In the genomic region with DNA sequence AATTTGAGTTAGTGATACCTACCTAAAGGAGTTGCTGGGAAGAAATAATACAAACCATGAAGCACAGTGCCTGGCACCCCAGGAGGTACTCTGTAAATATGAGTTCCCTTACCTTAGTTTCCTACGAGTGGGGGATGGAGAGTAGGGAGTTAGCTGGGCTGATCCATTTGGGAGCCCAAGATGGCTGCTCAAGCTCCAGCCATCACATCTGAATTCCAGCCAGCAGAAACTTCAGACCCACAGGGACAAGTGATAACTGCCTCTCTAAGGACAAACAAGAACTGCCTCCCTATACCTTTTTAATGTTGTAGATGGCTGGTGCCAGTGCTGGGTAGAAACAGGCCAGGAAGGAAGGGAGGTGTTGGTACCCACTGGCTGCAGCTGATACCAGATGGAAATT, we compare ENCODE assay signal across 19 cellular contexts. TPM values are rescaled to one million over a fixed set of nuclear protein-coding genes. Genes with fewer than 3 reads are reported as not detected.
"Had no signal": no experiment of that assay in that cellular context is flagged by ENCODE, and none has a peak within 500 bp of the region (broad histone marks: within the 10 kb centered on the region; RNA-seq: fewer than 3 reads in every experiment).

No MANE protein-coding gene starts in this region.

- H3K9me3 Mint-ChIP-seq: stimulated activated effector memory CD8-positive, alpha-beta T cell treated with anti-CD3 and anti-CD28 coated beads, Interleukin-12 subunit alpha, Interleukin-12 subunit beta, amount 100 ng/mL, for 72 hours; type B pancreatic cell had no signal

- H3K4me3 ChIP-seq: esophagus squamous epithelium, heart right ventricle, left ventricle myocardium inferior, pancreas, right lobe of liver, stomach had no signal

- H3K27me3 Mint-ChIP-seq: dendritic cell treated with granulocyte-macrophage colony-stimulating factor and Interleukin-4, amounts not matched to agents 40 ng/mL and 50 ng/mL, for 4 days; type B pancreatic cell had no signal

- H3K27ac Mint-ChIP-seq: activated T-helper 2 cell treated with anti-CD3 and anti-CD28 coated beads, Interferon-gamma antibody, Interleukin-2, Interleukin-4, amounts not matched to agents 10 μg/mL and 5 μg/mL and 100 μg/mL, durations not matched to agents 14 hours and 24 hours and 36 hours; dendritic cell treated with granulocyte-macrophage colony-stimulating factor and Interleukin-4, amounts not matched to agents 40 ng/mL and 50 ng/mL, for 4 days; type B pancreatic cell had no signal

- H3K9me3 ChIP-seq: esophagus squamous epithelium, pancreas, right lobe of liver had no signal

- H3K4me1 ChIP-seq: esophagus squamous epithelium, pancreas, right lobe of liver, stomach had no signal

- H3K4me3 Mint-ChIP-seq: dendritic cell treated with granulocyte-macrophage colony-stimulating factor and Interleukin-4, amounts not matched to agents 40 ng/mL and 50 ng/mL, for 4 days; stimulated activated effector memory CD8-positive, alpha-beta T cell treated with anti-CD3 and anti-CD28 coated beads, Interleukin-12 subunit alpha, Interleukin-12 subunit beta, amount 100 ng/mL, for 72 hours; type B pancreatic cell had no signal

- ATAC-seq: pancreas had no signal

- FAIRE-seq: pancreas, small intestine had no signal

- H3K27ac ChIP-seq: esophagus squamous epithelium, left ventricle myocardium inferior, pancreas, right lobe of liver, stomach had no signal

- H3K36me3 Mint-ChIP-seq: stimulated activated effector memory CD8-positive, alpha-beta T cell treated with anti-CD3 and anti-CD28 coated beads, Interleukin-12 subunit alpha, Interleukin-12 subunit beta, amount 100 ng/mL, for 72 hours; type B pancreatic cell had no signal

- H3K27me3 ChIP-seq: esophagus squamous epithelium, heart right ventricle, pancreas, right lobe of liver, stomach had no signal

- H3K36me3 ChIP-seq: pancreas had no signal

- DNase-seq: amniotic stem cell; effector CD8-positive, alpha-beta T cell; esophagus squamous epithelium; heart right ventricle; kidney glomerular epithelial cell; left ventricle myocardium inferior; pancreas; right lobe of liver; small intestine; stomach; T1000 had no signal

RNA-seq across cellular contexts. Expression of a gene that starts 22.7 kb away (rescaled TPM):
- total RNA-seq: activated T-helper 2 cell treated with anti-CD3 and anti-CD28 coated beads, Interferon-gamma antibody, Interleukin-2, Interleukin-4, amounts not matched to agents 10 μg/mL and 5 μg/mL and 100 μg/mL, durations not matched to agents 14 hours and 24 hours and 36 hours; chondrocyte; esophagus squamous epithelium; heart right ventricle; left ventricle myocardium inferior; myocyte; pancreas; pulmonary artery endothelial cell; right lobe of liver; stomach; T-helper 1 cell treated with Interleukin-12 subunit alpha and Interleukin-12 subunit beta and Interleukin-4 antibody, amounts not matched to agents 30 ng/mL and 1 ng/mL, for 36 hours had no signal
- polyA plus RNA-seq: heart right ventricle, pancreas, stomach had no signal
